In genomic region chr4:97367878-97368277, GRCh38 we compare ENCODE assay signal across 14 cellular contexts.
DNase-seq lines count a peak whose midpoint lies in the region; FAIRE-seq and TF ChIP-seq lines count a peak whose summit lies in the region.
"Had no signal": no experiment of that assay in that cellular context is flagged by ENCODE, and none has a peak within 500 bp of the region (broad histone marks: within the 10 kb centered on the region; RNA-seq: fewer than 3 reads in every experiment).

No MANE protein-coding gene starts in this region.

- intact Hi-C loops in kidney (cut with DNase I), result no loop called here

- TF ChIP-seq CTCF in cardiac fibroblast (IDR thresholded peaks at IDR 0.05; ENCODE audit: low read depth, low read length), result no peak
- no peak for TF ChIP-seq CTCF in kidney (IDR thresholded peaks at IDR 0.05; ENCODE audit: borderline replicate concordance, extremely low read depth, insufficient read depth)

- H3K4me3 ChIP-seq in cardiac fibroblast (replicated peaks in 1 of 2; ENCODE audit: low read depth in 2 of 2, low read length in 2 of 2) (no peak overlapping the region), kidney (ENCODE audit: low read length in 2 of 2) (no peak overlapping the region)
- H3K4me3 ChIP-seq: sigmoid colon had no signal

- no peak for FAIRE-seq in kidney (lab: Jason Lieb, UNC)

- peaks cover 0 to 5% of the 10 kb centered on the region in 2 donors for H3K9me3 ChIP-seq in kidney (ENCODE audit: control insufficient read depth in 1 of 2, low read length in 2 of 2)

- DNase-seq in H4 (ENCODE audit: low spot score), result peak; percentile 83
- DNase-seq in OCI-M1 (lab: John Stamatoyannopoulos, UW), result peak; percentile 41
- peak; percentile 31 to 51 for DNase-seq in cardiac fibroblast (ENCODE audit: low read depth in 2 of 2)
- peak; percentile 86 for DNase-seq in renal cortical epithelial cell (ENCODE audit: low read depth)
- DNase-seq in NK-92 treated with Interleukin-12 subunit alpha and Interleukin-12 subunit beta, amount 100 ng/mL, for 24 hours (lab: John Stamatoyannopoulos, UW), result no peak
- no peak for DNase-seq in kidney
- DNase-seq in amniotic stem cell (lab: John Stamatoyannopoulos, UW), result no peak
- no peak for DNase-seq in DMS153 (lab: John Stamatoyannopoulos, UW)
- DNase-seq: activated CD4-positive, CD25-positive, alpha-beta regulatory T cell; activated naive CD8-positive, alpha-beta T cell treated with anti-CD3 and anti-CD28 coated beads, Interleukin-2, amount 10 ng/mL, durations not matched to agents 7 days and 5 days; left colon; naive B cell; NCI-H1436; sigmoid colon had no signal

- no peaks in the 10 kb centered on the region for H3K36me3 ChIP-seq in kidney (ENCODE audit: control insufficient read depth in 1 of 2, insufficient read depth in 2 of 2, low read length in 2 of 2)
- H3K36me3 ChIP-seq: sigmoid colon had no signal

- H3K4me1 ChIP-seq in kidney (ENCODE audit: control insufficient read depth in 1 of 2, insufficient read depth in 1 of 2, low read depth in 1 of 2, low read length in 2 of 2), result no peaks in the 10 kb centered on the region
- H3K4me1 ChIP-seq: sigmoid colon had no signal

- H3K9ac ChIP-seq in kidney (ENCODE audit: low read length in 2 of 2), result no peak overlapping the region

- H3K27ac ChIP-seq in kidney (ENCODE audit: low read depth in 2 of 2, low read length in 2 of 2), result no peak overlapping the region
- H3K27ac ChIP-seq: sigmoid colon had no signal

Comparison
In these comparisons a context has a peak if more than half of its experiments do, and no peak if none do; other contexts are left out.
1. DNase-seq: peak in H4 (single experiment), OCI-M1 (single experiment), cardiac fibroblast (2 of 2) and renal cortical epithelial cell (single experiment); none in NK-92 treated with Interleukin-12 subunit alpha and Interleukin-12 subunit beta, amount 100 ng/mL, for 24 hours (single experiment), kidney (single experiment), amniotic stem cell (single experiment) and DMS153 (single experiment).